ENCODE assay signal across 1 cellular context in the genomic region with DNA sequence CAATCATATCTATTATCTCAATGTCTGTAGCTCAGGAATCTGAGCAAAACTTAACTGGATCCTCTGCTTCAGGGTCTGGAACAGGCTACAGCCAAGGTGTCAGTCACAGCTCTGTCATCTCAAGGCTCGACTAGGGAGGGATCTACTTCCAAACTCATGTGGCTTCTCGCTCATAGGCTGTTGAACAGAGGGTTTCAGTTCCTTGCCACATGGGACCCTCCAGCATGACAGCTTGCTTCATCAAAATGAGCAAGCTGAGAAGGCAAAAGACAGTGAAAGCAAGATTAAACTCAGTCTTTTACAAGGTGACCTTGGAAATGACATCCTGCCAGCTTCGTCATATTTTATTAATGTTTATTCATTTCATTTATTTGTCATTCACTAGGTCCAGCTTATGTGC.
TF ChIP-seq lines count a peak whose summit lies in the region.

No MANE protein-coding gene starts in this region.

TF ChIP-seq in GM12878, 131 proteins besides CTCF, POLR2A, EP300 and RAD21 (continued from another document):
- TF ChIP-seq, protein P1, sequence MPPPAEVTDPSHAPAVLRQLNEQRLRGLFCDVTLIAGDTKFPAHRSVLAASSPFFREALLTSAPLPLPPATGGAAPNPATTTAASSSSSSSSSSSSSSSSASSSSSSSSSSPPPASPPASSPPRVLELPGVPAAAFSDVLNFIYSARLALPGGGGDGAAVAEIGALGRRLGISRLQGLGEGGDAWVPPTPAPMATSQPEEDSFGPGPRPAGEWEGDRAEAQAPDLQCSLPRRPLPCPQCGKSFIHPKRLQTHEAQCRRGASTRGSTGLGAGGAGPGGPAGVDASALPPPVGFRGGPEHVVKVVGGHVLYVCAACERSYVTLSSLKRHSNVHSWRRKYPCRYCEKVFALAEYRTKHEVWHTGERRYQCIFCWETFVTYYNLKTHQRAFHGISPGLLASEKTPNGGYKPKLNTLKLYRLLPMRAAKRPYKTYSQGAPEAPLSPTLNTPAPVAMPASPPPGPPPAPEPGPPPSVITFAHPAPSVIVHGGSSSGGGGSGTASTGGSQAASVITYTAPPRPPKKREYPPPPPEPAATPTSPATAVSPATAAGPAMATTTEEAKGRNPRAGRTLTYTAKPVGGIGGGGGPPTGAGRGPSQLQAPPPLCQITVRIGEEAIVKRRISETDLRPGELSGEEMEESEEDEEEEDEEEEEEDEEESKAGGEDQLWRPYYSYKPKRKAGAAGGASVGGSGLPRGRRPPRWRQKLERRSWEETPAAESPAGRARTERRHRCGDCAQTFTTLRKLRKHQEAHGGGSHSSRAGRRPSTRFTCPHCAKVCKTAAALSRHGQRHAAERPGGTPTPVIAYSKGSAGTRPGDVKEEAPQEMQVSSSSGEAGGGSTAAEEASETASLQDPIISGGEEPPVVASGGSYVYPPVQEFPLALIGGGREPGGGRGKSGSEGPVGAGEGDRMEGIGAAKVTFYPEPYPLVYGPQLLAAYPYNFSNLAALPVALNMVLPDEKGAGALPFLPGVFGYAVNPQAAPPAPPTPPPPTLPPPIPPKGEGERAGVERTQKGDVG (CRISPR knock-in tag; IDR thresholded peaks at IDR 0.05) = no peak
- TF ChIP-seq PAX5 (IDR thresholded peaks at IDR 0.05; ENCODE audit: borderline replicate concordance, low read depth, low read length) = no peak
- no peak for TF ChIP-seq ZZZ3 (IDR thresholded peaks at IDR 0.05; ENCODE audit: control insufficient read depth, insufficient read length, low read depth)
- TF ChIP-seq CREB1 (IDR thresholded peaks at IDR 0.05; ENCODE audit: low read depth) = 0 out of 2 replicates have a peak, but pooled peaks have one; percentile 44
- TF ChIP-seq, protein P2, sequence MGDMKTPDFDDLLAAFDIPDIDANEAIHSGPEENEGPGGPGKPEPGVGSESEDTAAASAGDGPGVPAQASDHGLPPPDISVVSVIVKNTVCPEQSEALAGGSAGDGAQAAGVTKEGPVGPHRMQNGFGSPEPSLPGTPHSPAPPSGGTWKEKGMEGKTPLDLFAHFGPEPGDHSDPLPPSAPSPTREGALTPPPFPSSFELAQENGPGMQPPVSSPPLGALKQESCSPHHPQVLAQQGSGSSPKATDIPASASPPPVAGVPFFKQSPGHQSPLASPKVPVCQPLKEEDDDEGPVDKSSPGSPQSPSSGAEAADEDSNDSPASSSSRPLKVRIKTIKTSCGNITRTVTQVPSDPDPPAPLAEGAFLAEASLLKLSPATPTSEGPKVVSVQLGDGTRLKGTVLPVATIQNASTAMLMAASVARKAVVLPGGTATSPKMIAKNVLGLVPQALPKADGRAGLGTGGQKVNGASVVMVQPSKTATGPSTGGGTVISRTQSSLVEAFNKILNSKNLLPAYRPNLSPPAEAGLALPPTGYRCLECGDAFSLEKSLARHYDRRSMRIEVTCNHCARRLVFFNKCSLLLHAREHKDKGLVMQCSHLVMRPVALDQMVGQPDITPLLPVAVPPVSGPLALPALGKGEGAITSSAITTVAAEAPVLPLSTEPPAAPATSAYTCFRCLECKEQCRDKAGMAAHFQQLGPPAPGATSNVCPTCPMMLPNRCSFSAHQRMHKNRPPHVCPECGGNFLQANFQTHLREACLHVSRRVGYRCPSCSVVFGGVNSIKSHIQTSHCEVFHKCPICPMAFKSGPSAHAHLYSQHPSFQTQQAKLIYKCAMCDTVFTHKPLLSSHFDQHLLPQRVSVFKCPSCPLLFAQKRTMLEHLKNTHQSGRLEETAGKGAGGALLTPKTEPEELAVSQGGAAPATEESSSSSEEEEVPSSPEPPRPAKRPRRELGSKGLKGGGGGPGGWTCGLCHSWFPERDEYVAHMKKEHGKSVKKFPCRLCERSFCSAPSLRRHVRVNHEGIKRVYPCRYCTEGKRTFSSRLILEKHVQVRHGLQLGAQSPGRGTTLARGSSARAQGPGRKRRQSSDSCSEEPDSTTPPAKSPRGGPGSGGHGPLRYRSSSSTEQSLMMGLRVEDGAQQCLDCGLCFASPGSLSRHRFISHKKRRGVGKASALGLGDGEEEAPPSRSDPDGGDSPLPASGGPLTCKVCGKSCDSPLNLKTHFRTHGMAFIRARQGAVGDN (IDR thresholded peaks at IDR 0.05) = no peak
- TF ChIP-seq KAT2A (conservative IDR thresholded peaks at IDR 0.05; ENCODE audit: control insufficient read depth, low read depth, low read length) = no peak
- TF ChIP-seq SPI1 (IDR thresholded peaks at IDR 0.05; ENCODE audit: borderline replicate concordance, insufficient read depth, low read depth, low read length) = peak; percentile 82
- TF ChIP-seq RUNX3 (IDR thresholded peaks at IDR 0.05; ENCODE audit: low read length) = peak; percentile 30; the same call in 1 of the 2 replicates
- peak; percentile 56; the same call in 1 of the 2 replicates for TF ChIP-seq ESRRA (IDR thresholded peaks at IDR 0.05; ENCODE audit: low read length)
- TF ChIP-seq GATAD2B (conservative IDR thresholded peaks at IDR 0.05; ENCODE audit: low read depth) = no peak
- TF ChIP-seq SIX5 (IDR thresholded peaks at IDR 0.05; ENCODE audit: low read depth, low read length, severe bottlenecking) = no peak
- no peak for TF ChIP-seq CHD4 (IDR thresholded peaks at IDR 0.05)
- no peak for TF ChIP-seq TAF1 (IDR thresholded peaks at IDR 0.05; ENCODE audit: borderline replicate concordance, low read depth, low read length)
- TF ChIP-seq ZNF24 (IDR thresholded peaks at IDR 0.05) = no peak
- TF ChIP-seq, protein P3, sequence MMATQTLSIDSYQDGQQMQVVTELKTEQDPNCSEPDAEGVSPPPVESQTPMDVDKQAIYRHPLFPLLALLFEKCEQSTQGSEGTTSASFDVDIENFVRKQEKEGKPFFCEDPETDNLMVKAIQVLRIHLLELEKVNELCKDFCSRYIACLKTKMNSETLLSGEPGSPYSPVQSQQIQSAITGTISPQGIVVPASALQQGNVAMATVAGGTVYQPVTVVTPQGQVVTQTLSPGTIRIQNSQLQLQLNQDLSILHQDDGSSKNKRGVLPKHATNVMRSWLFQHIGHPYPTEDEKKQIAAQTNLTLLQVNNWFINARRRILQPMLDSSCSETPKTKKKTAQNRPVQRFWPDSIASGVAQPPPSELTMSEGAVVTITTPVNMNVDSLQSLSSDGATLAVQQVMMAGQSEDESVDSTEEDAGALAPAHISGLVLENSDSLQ (IDR thresholded peaks at IDR 0.05) = peak; percentile 83
- no peak for TF ChIP-seq MYB (IDR thresholded peaks at IDR 0.05; ENCODE audit: borderline replicate concordance, low read depth, low read length)
- no peak for TF ChIP-seq STAT3 (IDR thresholded peaks at IDR 0.05; ENCODE audit: low read depth, low read length)
